ENCODE assay signal across 8 cellular contexts in the genomic region with DNA sequence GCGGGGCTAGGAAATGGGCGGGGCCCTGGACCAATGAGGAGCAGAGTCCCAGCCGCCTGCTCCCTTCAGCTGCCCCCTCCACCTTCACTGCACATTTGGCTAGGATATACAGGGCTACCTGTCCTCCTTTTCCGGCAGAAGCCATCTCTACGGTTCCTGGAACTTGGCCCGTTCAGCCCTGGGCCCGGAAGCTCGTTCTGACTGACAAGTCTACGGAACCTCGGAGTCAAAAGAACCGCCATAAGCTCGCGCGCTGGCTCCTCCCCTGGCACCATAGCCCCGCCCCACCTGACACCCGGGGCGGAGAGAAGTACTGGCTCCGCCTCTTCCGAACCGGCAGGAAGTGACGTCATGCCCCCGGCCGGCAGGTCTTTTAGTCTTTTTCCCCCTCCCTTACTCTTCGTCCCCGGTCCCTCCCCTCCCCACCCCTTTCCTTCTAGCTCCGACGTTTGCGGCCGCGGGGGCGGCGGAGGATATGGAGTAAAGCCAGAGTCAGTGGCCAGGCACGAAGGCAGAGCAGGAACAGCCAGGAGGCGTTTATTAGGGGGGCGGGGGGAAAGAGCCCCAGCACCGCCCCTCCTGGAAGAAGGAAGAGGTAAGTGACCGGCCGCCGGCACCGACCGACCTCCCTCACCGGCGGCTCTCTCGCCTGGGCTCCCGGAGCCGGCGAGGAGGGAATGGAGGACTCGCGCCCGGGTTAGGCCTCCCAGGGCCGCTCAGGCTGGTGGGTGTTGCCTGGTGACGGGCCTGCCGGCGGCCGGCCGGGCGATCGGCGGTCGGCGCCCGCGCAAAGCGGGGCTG. TPM values are rescaled to one million over a fixed set of nuclear protein-coding genes. Genes with fewer than 3 reads are reported as not detected.
DNase-seq lines count a peak whose midpoint lies in the region; TF ChIP-seq lines count a peak whose summit lies in the region.

A gene (minus strand): TSS at position 278 of the 801 bp plus-strand sequence. CDS start 3 bp downstream, at position 275.
A gene with protein sequence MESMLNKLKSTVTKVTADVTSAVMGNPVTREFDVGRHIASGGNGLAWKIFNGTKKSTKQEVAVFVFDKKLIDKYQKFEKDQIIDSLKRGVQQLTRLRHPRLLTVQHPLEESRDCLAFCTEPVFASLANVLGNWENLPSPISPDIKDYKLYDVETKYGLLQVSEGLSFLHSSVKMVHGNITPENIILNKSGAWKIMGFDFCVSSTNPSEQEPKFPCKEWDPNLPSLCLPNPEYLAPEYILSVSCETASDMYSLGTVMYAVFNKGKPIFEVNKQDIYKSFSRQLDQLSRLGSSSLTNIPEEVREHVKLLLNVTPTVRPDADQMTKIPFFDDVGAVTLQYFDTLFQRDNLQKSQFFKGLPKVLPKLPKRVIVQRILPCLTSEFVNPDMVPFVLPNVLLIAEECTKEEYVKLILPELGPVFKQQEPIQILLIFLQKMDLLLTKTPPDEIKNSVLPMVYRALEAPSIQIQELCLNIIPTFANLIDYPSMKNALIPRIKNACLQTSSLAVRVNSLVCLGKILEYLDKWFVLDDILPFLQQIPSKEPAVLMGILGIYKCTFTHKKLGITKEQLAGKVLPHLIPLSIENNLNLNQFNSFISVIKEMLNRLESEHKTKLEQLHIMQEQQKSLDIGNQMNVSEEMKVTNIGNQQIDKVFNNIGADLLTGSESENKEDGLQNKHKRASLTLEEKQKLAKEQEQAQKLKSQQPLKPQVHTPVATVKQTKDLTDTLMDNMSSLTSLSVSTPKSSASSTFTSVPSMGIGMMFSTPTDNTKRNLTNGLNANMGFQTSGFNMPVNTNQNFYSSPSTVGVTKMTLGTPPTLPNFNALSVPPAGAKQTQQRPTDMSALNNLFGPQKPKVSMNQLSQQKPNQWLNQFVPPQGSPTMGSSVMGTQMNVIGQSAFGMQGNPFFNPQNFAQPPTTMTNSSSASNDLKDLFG (plus strand): TSS at position 376 of the 801 bp plus-strand sequence. CDS start 15,794 bp downstream, outside the sequence.

- no peak for TF ChIP-seq CTCF in GM20000 (IDR thresholded peaks at IDR 0.05; ENCODE audit: extremely low read depth, missing control alignments)

- DNase-seq in COLO668 (lab: John Stamatoyannopoulos, UW; ENCODE audit: unreplicated experiment) (peak; percentile 94), GM20000 (ENCODE audit: low spot score) (peak; percentile 94), HS-5 (ENCODE audit: low read depth) (peak; percentile 92), NK-92 (lab: John Stamatoyannopoulos, UW; ENCODE audit: unreplicated experiment) (peak; percentile 48), lung microvascular endothelial cell (ENCODE audit: low read depth in 2 of 2) (peak; percentile 98 to 99)
- DNase-seq in activated CD8-positive, alpha-beta memory T cell treated with anti-CD3 and anti-CD28 coated beads for 4 hours (ENCODE audit: low read depth in 2 of 2), result peak; percentile 85 to 87
- DNase-seq in effector CD8-positive, alpha-beta T cell (lab: John Stamatoyannopoulos, UW), result peak; percentile 92
- peak; percentile 86 to 97 (median 87) for DNase-seq in stimulated activated CD4-positive, alpha-beta T cell treated with anti-CD3 and anti-CD28 coated beads, TNF-alpha, amount 100 ng/mL, for 4 hours (ENCODE audit: low read depth in 3 of 3)

RNA-seq across cellular contexts. Expression of the first gene that starts in this region (rescaled TPM):
- 0.20 and 0.22 TPM in 2 replicates for total RNA-seq in lung microvascular endothelial cell

RNA-seq across cellular contexts. Expression of the second gene that starts in this region (rescaled TPM):
- 31.7 and 34.0 TPM in 2 replicates for total RNA-seq in lung microvascular endothelial cell

Comparison
In these comparisons a context has a peak if more than half of its experiments do, and no peak if none do; other contexts are left out.
1. Peak in every context shown above with its lines: DNase-seq.
2. DNase-seq: peak in every context shown above with its lines; median percentile 98 in lung microvascular endothelial cell; 94 in COLO668; 94 in GM20000; 92 in HS-5; 92 in effector CD8-positive, alpha-beta T cell; 87 in stimulated activated CD4-positive, alpha-beta T cell treated with anti-CD3 and anti-CD28 coated beads, TNF-alpha, amount 100 ng/mL, for 4 hours; 86 in activated CD8-positive, alpha-beta memory T cell treated with anti-CD3 and anti-CD28 coated beads for 4 hours; 48 in NK-92.